Comparison of ENCODE assay signal across 1 cellular context in genomic region chr11:801097-801780, GRCh38.
TF ChIP-seq lines count a peak whose summit lies in the region.

No MANE protein-coding gene starts in this region.

TF ChIP-seq in K562, 482 proteins besides CTCF, POLR2A, EP300 and RAD21:
- TF ChIP-seq RNF219 (CRISPR knock-in tag; IDR thresholded peaks at IDR 0.05) = no peak
- TF ChIP-seq POLR2G (IDR thresholded peaks at IDR 0.05; ENCODE audit: low read depth, low read length) = peak; percentile 56
